ENCODE assay signal across 8 cellular contexts in genomic region chr13:45441633-45442032, GRCh38. TPM values are rescaled to one million over a fixed set of nuclear protein-coding genes. Genes with fewer than 3 reads are reported as not detected.
DNase-seq lines count a peak whose midpoint lies in the region; ATAC-seq and TF ChIP-seq lines count a peak whose summit lies in the region.

No MANE protein-coding gene starts in this region.

- no peak overlapping the region for H3K4ac ChIP-seq in trophoblast cell (ENCODE audit: low read depth, low read length)

- no peak overlapping the region for H2BK120ac ChIP-seq in trophoblast cell (ENCODE audit: insufficient read depth, low read length, poor library complexity)

- DNase-seq in DND-41 (no peak), HCT116 (ENCODE audit: low read depth, low spot score) (no peak), SW480 (ENCODE audit: low spot score) (peak; percentile 70), iris pigment epithelial cell (ENCODE audit: low read depth) (peak; percentile 54), trophoblast cell (no peak), NCI-H345 treated with DMSO at 0.1 percent for 48 hours (lab: John Stamatoyannopoulos, UW; ENCODE audit: unreplicated experiment) (no peak)
- no peak for DNase-seq in effector CD8-positive, alpha-beta T cell (lab: John Stamatoyannopoulos, UW)

- H4K20me1 ChIP-seq in DND-41 (ENCODE audit: insufficient read depth, low read length) (no peaks in the 10 kb centered on the region), HCT116 (ENCODE audit: insufficient read depth) (no peaks in the 10 kb centered on the region)

- H2AFZ ChIP-seq in DND-41 (ENCODE audit: low read depth, low read length) (no peak overlapping the region), HCT116 (ENCODE audit: low read depth, low read length, poor library complexity, severe bottlenecking) (peak overlapping the region; percentile 10), trophoblast cell (ENCODE audit: insufficient read depth, low read length, poor library complexity) (no peak overlapping the region)

- BruUV-seq in HCT116 (replicated peaks; lab: Mats Ljungman, UMichigan): no TSS peak

- H3K79me2 ChIP-seq in DND-41 (ENCODE audit: insufficient read depth, low read length) (no peaks in the 10 kb centered on the region), HCT116 (ENCODE audit: insufficient read depth, low read length) (no peaks in the 10 kb centered on the region), trophoblast cell (ENCODE audit: control insufficient read depth, insufficient read depth, low read length, poor library complexity) (no peaks in the 10 kb centered on the region)

- no peak overlapping the region for H2BK12ac ChIP-seq in trophoblast cell (ENCODE audit: low read length)

- POLR2A ChIA-PET in HCT116 (lab: Charles Lee): no interaction called here

- peak; percentile 20; the same call in 1 of the 2 replicates for TF ChIP-seq RAD21 in HCT116 (IDR thresholded peaks at IDR 0.05; ENCODE audit: low read depth)

- H3K14ac ChIP-seq in trophoblast cell (ENCODE audit: low read length): no peak overlapping the region

- H3K4me3 ChIP-seq in DND-41 (ENCODE audit: low read depth in 1 of 2, low read length in 2 of 2): no peak overlapping the region
- H3K4me3 ChIP-seq in HCT116 (replicated peaks in 1 of 2; ENCODE audit: low read depth in 1 of 2, low read length in 2 of 2): no peak overlapping the region
- H3K4me3 ChIP-seq in trophoblast cell (ENCODE audit: low read depth, low read length): no peak overlapping the region

- intact Hi-C loops in HCT116 (cut with micrococcal nuclease): no loop called here

- TF ChIP-seq CTCF in DND-41 (IDR thresholded peaks at IDR 0.05; ENCODE audit: borderline replicate concordance, extremely low read depth, low read length, poor library complexity, severe bottlenecking) (peak; percentile 35), HCT116 (IDR thresholded peaks at IDR 0.05 in 2 of 3, conservative IDR thresholded peaks at IDR 0.05 in 1 of 3; ENCODE audit: borderline replicate concordance in 1 of 3, insufficient read depth in 1 of 3, low read depth in 2 of 3, low read length in 2 of 3) (peak in 2 of 3 experiments; percentile 21 to 24; a peak in 1 of 6 replicates)

- H3K9me3 ChIP-seq in DND-41 (ENCODE audit: insufficient read depth, low read length, severe bottlenecking) (no peaks in the 10 kb centered on the region), HCT116 (ENCODE audit: control insufficient read depth in 1 of 2, insufficient read depth in 1 of 2, low read depth in 1 of 2, low read length in 2 of 2) (no peaks in the 10 kb centered on the region), trophoblast cell (ENCODE audit: insufficient read depth, low read depth, low read length) (no peaks in the 10 kb centered on the region)

- no peak overlapping the region for H3K23ac ChIP-seq in trophoblast cell (ENCODE audit: low read length)

- no peak overlapping the region for H2AK5ac ChIP-seq in trophoblast cell (ENCODE audit: low read length)

- no peak for TF ChIP-seq POLR2A in HCT116 (IDR thresholded peaks at IDR 0.05; ENCODE audit: borderline replicate concordance, extremely low read depth, insufficient read depth, insufficient read length)

- ATAC-seq in DND-41 (ENCODE audit: insufficient read depth, low read depth) (peak; percentile 69; the same call in 2 of the 3 replicates), HCT116 (peak; percentile 86), GM18909 (IDR thresholded peaks at IDR 0.05; ENCODE audit: poor library complexity, unreplicated experiment) (no peak)

- H3K27ac ChIP-seq in DND-41 (ENCODE audit: low read length) (no peak overlapping the region), HCT116 (ENCODE audit: low read depth, low read length) (no peak overlapping the region), trophoblast cell (ENCODE audit: low read depth, low read length) (no peak overlapping the region)

- no peak overlapping the region for H3K18ac ChIP-seq in trophoblast cell (ENCODE audit: low read length)

- RAD21 ChIA-PET in HCT116 (lab: Charles Lee; ENCODE audit: low non-redundant PET in 1 of 2, low total read pairs in 2 of 2, uncharacterized antibody in 2 of 2, unreplicated experiment in 2 of 2): no interaction called here

- no peak overlapping the region for H4K8ac ChIP-seq in trophoblast cell (ENCODE audit: low read depth, low read length)

- no peaks in the 10 kb centered on the region for H3K27me3 ChIP-seq in DND-41 (ENCODE audit: insufficient read depth, low read length, poor library complexity)
- H3K27me3 ChIP-seq in HCT116 (ENCODE audit: insufficient read depth, low read length): no peaks in the 10 kb centered on the region; the same call in 1 of the 2 replicates
- H3K27me3 ChIP-seq in trophoblast cell (ENCODE audit: insufficient read depth, low read length): no peaks in the 10 kb centered on the region

- 0 out of 2 replicates have a peak, but pooled peaks cover 6% of the 10 kb centered on the region for H3K4me1 ChIP-seq in DND-41 (ENCODE audit: insufficient read depth, low read length)
- peaks cover 0 to 9% of the 10 kb centered on the region in 2 experiments; a peak in 2 of 4 replicates for H3K4me1 ChIP-seq in HCT116 (ENCODE audit: control insufficient read depth in 1 of 2, insufficient read depth in 2 of 2, low read length in 2 of 2)
- peaks cover 3 to 5% of the 10 kb centered on the region in 2 experiments for H3K4me1 ChIP-seq in trophoblast cell (ENCODE audit: control insufficient read depth in 1 of 2, insufficient read depth in 2 of 2, low read length in 2 of 2)

- H3K36me3 ChIP-seq in DND-41 (ENCODE audit: insufficient read depth, low read length): no peaks in the 10 kb centered on the region
- H3K36me3 ChIP-seq in HCT116 (ENCODE audit: control insufficient read depth in 1 of 2, insufficient read depth in 2 of 2, low read length in 2 of 2): no peaks in the 10 kb centered on the region
- H3K36me3 ChIP-seq in trophoblast cell (ENCODE audit: control insufficient read depth in 1 of 2, insufficient read depth in 2 of 2, low read length in 2 of 2): no peaks in the 10 kb centered on the region

- no peaks in the 10 kb centered on the region for H3K79me1 ChIP-seq in trophoblast cell (ENCODE audit: low read length)

- H3K4me2 ChIP-seq in DND-41 (ENCODE audit: insufficient read depth, low read length): no peak overlapping the region
- 0 out of 2 replicates have a peak overlapping the region, but pooled peaks have one; percentile 1 for H3K4me2 ChIP-seq in HCT116 (ENCODE audit: low read length)
- no peak overlapping the region for H3K4me2 ChIP-seq in trophoblast cell (ENCODE audit: low read length)

- no peak overlapping the region for H4K91ac ChIP-seq in trophoblast cell (ENCODE audit: low read depth, low read length)

- H4K12ac ChIP-seq in trophoblast cell (ENCODE audit: low read depth, low read length): no peak overlapping the region

- no peak overlapping the region for H2BK5ac ChIP-seq in trophoblast cell (ENCODE audit: low read depth, low read length, poor library complexity)

- H3K9me2 ChIP-seq in HCT116 (ENCODE audit: insufficient read depth): no peaks in the 10 kb centered on the region

- WGBS in trophoblast cell (ENCODE audit: extremely low coverage, insufficient coverage, insufficient read length): no CpG with 5 or more reads among the region's 2 CpGs

- CTCF ChIA-PET in HCT116 (lab: Charles Lee): no interaction called here

- H3K9ac ChIP-seq in DND-41 (ENCODE audit: low read depth, low read length) (no peak overlapping the region), HCT116 (ENCODE audit: low read length) (no peak overlapping the region), trophoblast cell (ENCODE audit: low read length) (no peak overlapping the region)

TF ChIP-seq in HCT116, 20 proteins besides CTCF, POLR2A, EP300 and RAD21:
- TF ChIP-seq ZFX (IDR thresholded peaks at IDR 0.05) (no peak), ZBTB33 (IDR thresholded peaks at IDR 0.05; ENCODE audit: extremely low read depth, insufficient replicate concordance, low read length) (no peak), FOSL1 (IDR thresholded peaks at IDR 0.05; ENCODE audit: low read depth) (no peak), SRF (IDR thresholded peaks at IDR 0.05; ENCODE audit: low read depth) (no peak), YY1 (IDR thresholded peaks at IDR 0.05; ENCODE audit: extremely low read depth, insufficient replicate concordance, low read depth, low read length) (no peak), ATF3 (IDR thresholded peaks at IDR 0.05) (no peak)
TF ChIP-seq in HCT116: peak in this region for 0.

RNA-seq across cellular contexts. Expression of gene COG3, which starts 23.1 kb away (rescaled TPM):
- 17.6 TPM for total RNA-seq in HCT116 (2021; ENCODE audit: unreplicated experiment)
- polyA plus RNA-seq in HCT116 (2012): 22.5 and 24.1 TPM in 2 replicates
- 50.5 and 57.4 TPM in 2 replicates for polyA plus RNA-seq in trophoblast cell (2013)

RNA-seq across cellular contexts. Expression of gene SLC25A30, which starts 23.5 kb away (rescaled TPM):
- 29.2 TPM for total RNA-seq in HCT116 (2021; ENCODE audit: unreplicated experiment)
- 18.9 and 19.8 TPM in 2 replicates for polyA plus RNA-seq in HCT116 (2012)
- polyA plus RNA-seq in trophoblast cell (2013): 8.9 and 9.3 TPM in 2 replicates

Comparison
In these comparisons a context has a peak if more than half of its experiments do, and no peak if none do; other contexts are left out.
1. DNase-seq: peak in SW480 (single experiment) and iris pigment epithelial cell (single experiment); none in DND-41 (single experiment), HCT116 (single experiment), effector CD8-positive, alpha-beta T cell (single experiment), trophoblast cell (0 of 2) and NCI-H345 treated with DMSO at 0.1 percent for 48 hours (single experiment).